ENCODE assay signal across 14 cellular contexts in the genomic region with DNA sequence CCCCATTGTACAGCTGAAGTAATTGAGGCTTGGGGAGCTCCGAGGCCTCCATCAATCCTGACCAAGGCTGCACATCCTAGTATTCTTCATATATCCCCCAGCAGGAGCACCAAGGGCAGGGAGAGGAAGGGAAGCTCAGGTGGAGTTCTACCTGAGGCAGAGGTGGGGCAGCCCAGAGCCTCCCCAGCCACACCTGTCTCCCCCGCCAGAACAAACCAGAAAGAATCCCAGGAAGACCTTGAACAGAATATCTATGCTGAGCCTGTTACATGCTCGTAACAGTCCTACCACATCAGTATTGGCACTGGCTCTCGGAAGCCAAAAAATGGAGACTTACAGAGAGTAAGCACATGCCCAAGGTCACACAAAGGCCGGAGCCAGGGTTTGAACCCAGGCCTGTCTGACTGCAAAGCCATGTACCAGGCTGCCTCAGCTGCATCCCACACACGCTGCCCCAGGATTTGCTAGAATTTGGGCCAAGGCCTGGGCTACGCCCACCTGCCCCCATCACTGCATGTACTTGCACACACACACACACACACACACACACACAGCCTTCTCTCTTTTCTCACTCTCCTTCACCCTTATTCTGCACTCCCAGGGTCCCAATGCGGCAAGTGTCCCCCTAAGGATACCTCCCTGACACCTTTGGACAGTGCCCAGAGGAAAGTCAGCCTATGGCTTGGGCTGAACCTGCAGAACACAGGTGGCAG. TPM values are rescaled to one million over a fixed set of nuclear protein-coding genes. Genes with fewer than 3 reads are reported as not detected.
DNase-seq lines count a peak whose midpoint lies in the region; ATAC-seq and TF ChIP-seq lines count a peak whose summit lies in the region.
"Had no signal": no experiment of that assay in that cellular context is flagged by ENCODE, and none has a peak within 500 bp of the region (broad histone marks: within the 10 kb centered on the region; RNA-seq: fewer than 3 reads in every experiment).

No MANE protein-coding gene starts in this region.

- peak overlapping the region; percentile 90 for H3K4me2 ChIP-seq in Karpas-422 (ENCODE audit: low read depth, low read length, poor library complexity, severe bottlenecking)
- H3K4me2 ChIP-seq: smooth muscle cell had no signal

- H3K4me1 Mint-ChIP-seq in CD4-positive, alpha-beta memory T cell = peaks cover 58 to 93% (median 81%) of the 10 kb centered on the region in 4 donors
- H3K4me1 Mint-ChIP-seq in brain = peaks cover 58% of the 10 kb centered on the region
- H3K4me1 Mint-ChIP-seq in nephron = peaks cover 39% of the 10 kb centered on the region

- peak overlapping the region; percentile 60 for H3K27ac ChIP-seq in CD4-positive, alpha-beta memory T cell (ENCODE audit: low read depth, low read length)
- H3K27ac ChIP-seq in Karpas-422 (ENCODE audit: low read length) = peak overlapping the region; percentile 95
- H3K27ac ChIP-seq: left ventricle myocardium inferior, suprapubic skin had no signal

- H3K36me3 ChIP-seq in CD4-positive, alpha-beta memory T cell (ENCODE audit: insufficient read depth, low read length) = no peaks in the 10 kb centered on the region
- peaks cover 15% of the 10 kb centered on the region for H3K36me3 ChIP-seq in Karpas-422 (ENCODE audit: insufficient read depth, low read length)
- H3K36me3 ChIP-seq: left ventricle myocardium inferior, suprapubic skin had no signal

- no peak overlapping the region for H2AFZ ChIP-seq in Karpas-422 (ENCODE audit: low read length)

- H3K4me3 ChIP-seq in CD4-positive, alpha-beta memory T cell (ENCODE audit: low read length in 2 of 2) = peak overlapping the region; percentile 6 to 44
- H3K4me3 ChIP-seq in Karpas-422 (ENCODE audit: low read length) = 0 out of 2 replicates have a peak overlapping the region, but pooled peaks have one; percentile 2
- H3K4me3 ChIP-seq: left ventricle myocardium inferior, smooth muscle cell, suprapubic skin had no signal

- intact Hi-C loops in CD4-positive, alpha-beta memory T cell (cut with micrococcal nuclease) = no loop called here
- intact Hi-C loops in cardiac septum (cut with DNase I) = no loop called here
- intact Hi-C loops in Right ventricle myocardium inferior (cut with DNase I) = no loop called here

- H3K9me3 Mint-ChIP-seq in CD4-positive, alpha-beta memory T cell = peaks cover 0 to 3% (median 0%) of the 10 kb centered on the region in 8 donors
- H3K9me3 Mint-ChIP-seq in brain = no peaks in the 10 kb centered on the region
- H3K9me3 Mint-ChIP-seq in nephron = no peaks in the 10 kb centered on the region

- peaks cover 79% of the 10 kb centered on the region for H3K4me1 ChIP-seq in CD4-positive, alpha-beta memory T cell (ENCODE audit: insufficient read depth, low read length)
- H3K4me1 ChIP-seq in Karpas-422 (ENCODE audit: low read length) = peaks cover 69% of the 10 kb centered on the region

- no peak overlapping the region for H3K9ac ChIP-seq in Karpas-422 (ENCODE audit: low read length)

- peaks cover 68% of the 10 kb centered on the region for H3K79me2 ChIP-seq in Karpas-422 (ENCODE audit: low read length)

- POLR2A ChIA-PET in CD4-positive, alpha-beta memory T cell (lab: Charles Lee; ENCODE audit: partially characterized antibody) = interaction anchor here (0.7 to 11.2 kb wide), 10 partner anchors 7 to 111 kb away, joined by 4 to 135 read pairs (median 20); a partner anchor contains a TSS

- peak overlapping the region; percentile 82 to 97 (median 93) for H3K27ac Mint-ChIP-seq in CD4-positive, alpha-beta memory T cell
- H3K27ac Mint-ChIP-seq in brain = peak overlapping the region; percentile 39 to 83 (median 70)
- no peak overlapping the region for H3K27ac Mint-ChIP-seq in nephron

- no peaks in the 10 kb centered on the region for H3K27me3 ChIP-seq in CD4-positive, alpha-beta memory T cell (ENCODE audit: insufficient read depth, low read length)
- H3K27me3 ChIP-seq in Karpas-422 (ENCODE audit: low read length) = no peaks in the 10 kb centered on the region

- no peaks in the 10 kb centered on the region for H3K9me2 ChIP-seq in Karpas-422 (replicated peaks; ENCODE audit: insufficient read depth, low read length)

- H4K20me1 ChIP-seq in Karpas-422 (ENCODE audit: insufficient read depth, low read depth, low read length) = peaks cover 10% of the 10 kb centered on the region; the same call in 1 of the 2 replicates

- CTCF ChIA-PET in CD4-positive, alpha-beta memory T cell (lab: Charles Lee; ENCODE audit: partially characterized antibody) = interaction anchor here (1.7 to 30.3 kb wide), 8 partner anchors 10 to 112 kb away, joined by 5 to 924 read pairs (median 19); no protein-coding TSS in a partner anchor

- no peaks in the 10 kb centered on the region for H3K9me3 ChIP-seq in CD4-positive, alpha-beta memory T cell (ENCODE audit: control insufficient read depth in 1 of 2, low read length in 2 of 2)
- H3K9me3 ChIP-seq in Karpas-422 (ENCODE audit: low read length) = no peaks in the 10 kb centered on the region
- H3K9me3 ChIP-seq: left ventricle myocardium inferior, suprapubic skin had no signal

- H3K36me3 Mint-ChIP-seq in CD4-positive, alpha-beta memory T cell = peaks cover 0 to 4% of the 10 kb centered on the region in 2 donors
- H3K36me3 Mint-ChIP-seq in brain = no peaks in the 10 kb centered on the region
- H3K36me3 Mint-ChIP-seq in nephron (ENCODE audit: low read depth) = peaks cover 2% of the 10 kb centered on the region

- DNase-seq in CD4-positive, alpha-beta memory T cell = no peak
- DNase-seq in Karpas-422 = no peak
- DNase-seq in ecto neural progenitor cell (ENCODE audit: low spot score) = no peak
- no peak for DNase-seq in cardiac septum (ENCODE audit: low spot score)
- no peak for DNase-seq in Right ventricle myocardium inferior (ENCODE audit: missing footprints)
- DNase-seq: activated effector memory CD4-positive, alpha-beta T cell treated with anti-CD3 and anti-CD28 coated beads, Interleukin-2, amount 50 U/mL, for 16 hours; cerebellar nuclear complex; left ventricle myocardium inferior; SW 1271 had no signal

- ATAC-seq in HG03460 (IDR thresholded peaks at IDR 0.05; ENCODE audit: unreplicated experiment) (no peak), Right ventricle myocardium inferior (no peak)

- peak overlapping the region; percentile 31 to 93 (median 73) for H3K4me3 Mint-ChIP-seq in CD4-positive, alpha-beta memory T cell
- H3K4me3 Mint-ChIP-seq in brain (no peak overlapping the region), nephron (peak overlapping the region in 2 of 3 experiments; percentile 40 to 45)

- no peak for TF ChIP-seq CTCF in brain (conservative IDR thresholded peaks at IDR 0.05)
- TF ChIP-seq CTCF in nephron (IDR thresholded peaks at IDR 0.05; ENCODE audit: unreplicated experiment in 3 of 3) = no peak

- no peaks in the 10 kb centered on the region for H3K27me3 Mint-ChIP-seq in CD4-positive, alpha-beta memory T cell
- H3K27me3 Mint-ChIP-seq in brain (no peaks in the 10 kb centered on the region), nephron (ENCODE audit: low read depth) (peaks cover under 1% of the 10 kb centered on the region)

RNA-seq across cellular contexts. Expression of a gene that starts 4.5 kb away (rescaled TPM):
- 1 to 10 TPM; 1.1 to 1.2 TPM for total RNA-seq in CD4-positive, alpha-beta memory T cell
- 1 to 10 TPM in 1 of 2 donors, under 1 TPM in 1; 0.69 to 1.1 TPM for polyA plus RNA-seq in CD4-positive, alpha-beta memory T cell
- total RNA-seq in Karpas-422 (2014; rRNA removed; shearing (Covaris generic); ENCODE audit: low replicate concordance) = 6.6 and 8.0 TPM in 2 replicates
- 10.2 TPM for polyA plus RNA-seq in brain (ENCODE audit: insufficient read depth, low read depth, low replicate concordance)
- 0.30 TPM for total RNA-seq in cardiac septum
- 0.76 TPM for total RNA-seq in Right ventricle myocardium inferior

RNA-seq across cellular contexts. Expression of a gene that starts 32.8 kb away (rescaled TPM):
- 10 to 100 TPM; 89.6 to 98.0 TPM for total RNA-seq in CD4-positive, alpha-beta memory T cell
- 10 to 100 TPM in 1 of 2 donors, 1 to 10 TPM in 1; 8.9 to 20.1 TPM for polyA plus RNA-seq in CD4-positive, alpha-beta memory T cell
- total RNA-seq in Karpas-422 (2014; rRNA removed; shearing (Covaris generic); ENCODE audit: low replicate concordance) = 32.0 and 33.0 TPM in 2 replicates
- polyA plus RNA-seq in brain (ENCODE audit: insufficient read depth, low read depth, low replicate concordance) = 60.1 TPM
- total RNA-seq in cardiac septum (126 TPM), Right ventricle myocardium inferior (90.3 TPM)

RNA-seq across cellular contexts. Expression of a gene that starts 42.5 kb away (rescaled TPM):
- total RNA-seq in CD4-positive, alpha-beta memory T cell = 1 to 10 TPM; 1.2 to 1.4 TPM
- 1 to 10 TPM in 1 of 2 donors, under 1 TPM in 1; 0.73 to 1.4 TPM for polyA plus RNA-seq in CD4-positive, alpha-beta memory T cell
- total RNA-seq in Karpas-422 (2014; rRNA removed; shearing (Covaris generic); ENCODE audit: low replicate concordance) = 0.60 and 0.61 TPM in 2 replicates
- polyA plus RNA-seq in brain (ENCODE audit: insufficient read depth, low read depth, low replicate concordance) = 7.9 TPM
- 30.5 TPM for total RNA-seq in cardiac septum
- 44.3 TPM for total RNA-seq in Right ventricle myocardium inferior

Comparison
In these comparisons a context has a peak if more than half of its experiments do, and no peak if none do; other contexts are left out.
1. H3K27ac Mint-ChIP-seq: peak in CD4-positive, alpha-beta memory T cell (7 of 7) and brain (5 of 5); none in nephron (0 of 3).
2. H3K4me3 Mint-ChIP-seq: peak in CD4-positive, alpha-beta memory T cell (8 of 8) and nephron (2 of 3); none in brain (0 of 5).
3. RNA of a gene that starts 42.5 kb away (total RNA-seq): 44.3 TPM in Right ventricle myocardium inferior (single experiment) and 30.5 TPM in cardiac septum (single experiment); 1.2 to 1.4 TPM in CD4-positive, alpha-beta memory T cell and 0.60 to 0.61 TPM in Karpas-422; every median in the first group is over 10 times any median in the second.